ENCODE assay signal across 2 cellular contexts in the genomic region with DNA sequence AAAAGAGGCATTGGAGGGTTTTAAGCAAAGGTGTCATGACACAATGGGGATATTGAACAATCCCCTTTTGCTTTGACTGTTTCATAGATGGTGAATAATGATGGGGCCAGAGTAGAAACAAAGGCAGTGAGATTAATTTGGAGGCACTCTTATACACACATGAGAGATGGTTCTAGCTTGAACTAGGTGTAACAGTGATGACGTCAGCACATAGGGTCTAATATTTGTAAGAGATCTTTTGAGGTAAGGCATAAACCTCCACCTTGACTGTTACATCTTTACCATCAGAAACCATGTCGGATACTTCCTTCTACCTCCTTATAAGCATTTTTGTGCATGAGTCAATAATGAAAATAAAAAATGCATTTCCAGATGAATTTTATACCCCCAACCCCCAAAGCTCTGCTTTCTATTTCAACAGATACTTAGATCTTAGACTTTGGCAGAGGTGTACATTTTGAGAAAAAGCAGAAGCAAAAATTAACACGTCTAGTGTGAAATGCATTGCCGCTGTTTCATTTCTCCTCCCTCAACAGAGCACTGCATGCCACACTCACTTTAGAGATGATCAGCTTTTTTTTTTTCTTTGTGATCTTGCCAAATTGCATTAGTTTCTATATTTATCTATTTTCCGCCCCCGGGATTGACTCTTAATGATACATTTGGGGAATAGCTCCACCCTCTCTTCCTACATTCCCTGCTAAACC.
TF ChIP-seq lines count a peak whose summit lies in the region.

No MANE protein-coding gene starts in this region.

TF ChIP-seq in IMR-90, 13 proteins besides CTCF, POLR2A, EP300 and RAD21:
- TF ChIP-seq FOS (IDR thresholded peaks at IDR 0.05; ENCODE audit: low read depth, low read length) (no peak), MAFK (IDR thresholded peaks at IDR 0.05; ENCODE audit: low read depth, low read length) (0 out of 2 replicates have a peak, but pooled peaks have one; percentile 47)

TF ChIP-seq in GM23338, 12 proteins besides CTCF, POLR2A, EP300 and RAD21:
- TF ChIP-seq ZNF114 (CRISPR knock-in tag; IDR thresholded peaks at IDR 0.05) (no peak), CREB1 (CRISPR knock-in tag; IDR thresholded peaks at IDR 0.05; ENCODE audit: low read depth) (no peak)
